In the genomic region with DNA sequence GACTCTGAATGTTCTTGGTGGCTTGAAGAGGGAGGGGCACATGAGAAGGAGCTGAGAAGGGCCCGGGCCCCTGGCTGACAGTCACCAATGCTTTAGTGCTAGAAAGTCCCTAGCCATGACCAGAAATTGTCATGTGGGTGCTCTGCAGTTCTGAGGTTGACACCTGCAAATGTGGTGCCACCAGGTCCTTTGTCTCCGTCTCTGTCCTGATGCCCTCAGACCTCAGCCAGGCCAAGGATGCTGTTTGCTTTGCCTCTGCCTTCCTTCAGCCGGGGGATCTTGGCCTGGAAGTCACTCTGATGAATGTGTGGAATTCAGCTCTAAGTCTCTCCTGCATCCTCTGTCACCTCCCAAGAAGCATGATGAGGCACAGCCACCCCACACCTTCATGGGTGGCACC, we compare ENCODE assay signal across 25 cellular contexts.
"Had no signal": no experiment of that assay in that cellular context is flagged by ENCODE, and none has a peak within 500 bp of the region (broad histone marks: within the 10 kb centered on the region; RNA-seq: fewer than 3 reads in every experiment).

No MANE protein-coding gene starts in this region.

- H3K9me3 Mint-ChIP-seq: activated naive CD4-positive, alpha-beta T cell treated with anti-CD3 and anti-CD28 coated beads, Interleukin-2, amount 50 U/mL, for 72 hours; activated T-cell treated with anti-CD3 and anti-CD28 coated beads, Interleukin-2, amount 50 U/mL, for 24 hours; neural progenitor cell; stimulated activated memory B cell treated with anti-CD40 and anti-IgM and Interleukin-4, amounts not matched to agents 10 μg/mL and 1 μg/mL and 100 μg/mL, for 72 hours had no signal

- H3K4me2 ChIP-seq: neural progenitor cell had no signal

- H2AFZ ChIP-seq: neural progenitor cell had no signal

- H3K36me3 Mint-ChIP-seq: activated naive CD4-positive, alpha-beta T cell treated with anti-CD3 and anti-CD28 coated beads, Interleukin-2, amount 50 U/mL, for 72 hours; naive thymus-derived CD4-positive, alpha-beta T cell; neural progenitor cell; stimulated activated memory B cell treated with anti-CD40 and anti-IgM and Interleukin-4, amounts not matched to agents 10 μg/mL and 1 μg/mL and 100 μg/mL, for 72 hours had no signal

- ATAC-seq: activated CD8-positive, alpha-beta T cell treated with anti-CD3 and anti-CD28 coated beads for 36 hours; activated naive CD4-positive, alpha-beta T cell treated with anti-CD3 and anti-CD28 coated beads, Interleukin-2, amount 50 U/mL, for 72 hours; gastrocnemius medialis; naive thymus-derived CD4-positive, alpha-beta T cell; right lobe of liver; stimulated activated memory B cell treated with anti-CD40 and anti-IgM and Interleukin-4, amounts not matched to agents 10 μg/mL and 1 μg/mL and 100 μg/mL, for 72 hours had no signal

- FAIRE-seq: colon, kidney had no signal

- H3K9me3 ChIP-seq: breast epithelium, gastrocnemius medialis, right lobe of liver, suprapubic skin, tibial nerve had no signal

- H3K27ac ChIP-seq: breast epithelium, gastrocnemius medialis, neural progenitor cell, right lobe of liver, suprapubic skin, tibial nerve had no signal

- H3K4me3 ChIP-seq: breast epithelium, gastrocnemius medialis, neural progenitor cell, right lobe of liver, suprapubic skin, tibial nerve had no signal

- H3K4me3 Mint-ChIP-seq: activated CD4-positive, alpha-beta T cell treated with anti-CD3 and anti-CD28 coated beads, Interleukin-2, amount 10 ng/mL, durations not matched to agents 24 days and 14 days; activated CD8-positive, alpha-beta T cell treated with anti-CD3 and anti-CD28 coated beads for 36 hours; activated T-cell treated with anti-CD3 and anti-CD28 coated beads, Interleukin-2, amount 50 U/mL, for 24 hours; neural progenitor cell; stimulated activated memory B cell treated with anti-CD40 and anti-IgM and Interleukin-4, amounts not matched to agents 10 μg/mL and 1 μg/mL and 100 μg/mL, for 72 hours had no signal

- H3K36me3 ChIP-seq: breast epithelium, gastrocnemius medialis, neural progenitor cell, right lobe of liver, suprapubic skin, tibial nerve had no signal

- DNase-seq: activated CD4-positive, alpha-beta T cell treated with anti-CD3 and anti-CD28 coated beads, Interleukin-2, amount 10 ng/mL, durations not matched to agents 24 days and 14 days; activated CD4-positive, CD25-positive, alpha-beta regulatory T cell treated with anti-CD3 and anti-CD28 coated beads, Interleukin-2, amount 50 U/mL, for 72 hours; activated CD8-positive, alpha-beta T cell treated with anti-CD3 and anti-CD28 coated beads for 36 hours; activated naive CD4-positive, alpha-beta T cell; activated T-cell treated with anti-CD3 and anti-CD28 coated beads, Interleukin-2, amount 50 U/mL, for 24 hours; dermis blood vessel endothelial cell; effector CD8-positive, alpha-beta T cell; erythroblast; gastrocnemius medialis; hippocampal formation; kidney; midbrain; right lobe of liver; stimulated activated CD4-positive, alpha-beta T cell treated with anti-CD3 and anti-CD28 coated beads, Interleukin-1b, Interleukin-23, amount 100 ng/mL, for 48 hours; stimulated activated CD4-positive, alpha-beta T cell treated with anti-CD3 and anti-CD28 coated beads, Interleukin-4, amount 100 ng/mL, for 4 hours; stimulated activated CD8-positive, alpha-beta memory T cell treated with anti-CD3 and anti-CD28 coated beads, Interleukin-4, amount 100 ng/mL, for 48 hours; T-helper 2 cell had no signal

- H3K4me1 ChIP-seq: breast epithelium, gastrocnemius medialis, neural progenitor cell, right lobe of liver, suprapubic skin, tibial nerve had no signal

- H3K27ac Mint-ChIP-seq: activated CD4-positive, alpha-beta T cell treated with anti-CD3 and anti-CD28 coated beads, Interleukin-2, amount 10 ng/mL, durations not matched to agents 24 days and 14 days; activated CD8-positive, alpha-beta T cell treated with anti-CD3 and anti-CD28 coated beads for 36 hours; activated naive CD4-positive, alpha-beta T cell treated with anti-CD3 and anti-CD28 coated beads, Interleukin-2, amount 50 U/mL, for 72 hours; activated T-cell treated with anti-CD3 and anti-CD28 coated beads, Interleukin-2, amount 50 U/mL, for 24 hours; neural progenitor cell; stimulated activated memory B cell treated with anti-CD40 and anti-IgM and Interleukin-4, amounts not matched to agents 10 μg/mL and 1 μg/mL and 100 μg/mL, for 72 hours had no signal

- H3K9ac ChIP-seq: neural progenitor cell had no signal

- H3K27me3 ChIP-seq: breast epithelium, gastrocnemius medialis, neural progenitor cell, right lobe of liver, tibial nerve had no signal
